In genomic region chr15:90367578-90367977, GRCh38 we compare ENCODE assay signal across 13 cellular contexts. TPM values are rescaled to one million over a fixed set of nuclear protein-coding genes. Genes with fewer than 3 reads are reported as not detected.
DNase-seq lines count a peak whose midpoint lies in the region; ATAC-seq and TF ChIP-seq lines count a peak whose summit lies in the region.
"Had no signal": no experiment of that assay in that cellular context is flagged by ENCODE, and none has a peak within 500 bp of the region (broad histone marks: within the 10 kb centered on the region; RNA-seq: fewer than 3 reads in every experiment).

No MANE protein-coding gene starts in this region.

- WGBS in mammary epithelial cell (ENCODE audit: low coverage, missing lambda C conversion rate) = 93% methylated on average over 3 of the region's 3 CpGs
- 2 to 3% methylated on average over 3 of the region's 3 CpGs for WGBS in aorta, 2 donors

- TF ChIP-seq CTCF in MCF 10A (IDR thresholded peaks at IDR 0.05; ENCODE audit: unreplicated experiment) (no peak), mammary epithelial cell (conservative IDR thresholded peaks at IDR 0.05 in 1 of 2, IDR thresholded peaks at IDR 0.05 in 1 of 2; ENCODE audit: extremely low read depth in 1 of 2, insufficient read depth in 1 of 2, low read depth in 1 of 2, low read length in 2 of 2) (no peak), fibroblast of mammary gland (conservative IDR thresholded peaks at IDR 0.05; ENCODE audit: control insufficient read depth, insufficient read depth, low read depth, low read length) (no peak), nephron (IDR thresholded peaks at IDR 0.05; ENCODE audit: unreplicated experiment in 3 of 3) (no peak), brain microvascular endothelial cell (IDR thresholded peaks at IDR 0.05; ENCODE audit: low read depth, low read length, missing control alignments) (no peak), mucosa of descending colon (IDR thresholded peaks at IDR 0.05) (no peak)

- BruUV-seq in MCF 10A (replicated peaks; lab: Mats Ljungman, UMichigan) (no TSS peak), mammary epithelial cell (replicated peaks; lab: Mats Ljungman, UMichigan) (no TSS peak)

- peak overlapping the region; percentile 28 for H3K27ac Mint-ChIP-seq in MCF 10A (ENCODE audit: low read depth, unreplicated experiment)
- H3K27ac Mint-ChIP-seq in nephron = peak overlapping the region in 2 of 3 experiments; percentile 2 to 31
- H3K27ac Mint-ChIP-seq: activated CD4-positive, alpha-beta memory T cell treated with anti-CD3 and anti-CD28 coated beads, Interleukin-2, amount 10 ng/mL, durations not matched to agents 7 days and 5 days; activated naive CD8-positive, alpha-beta T cell treated with anti-CD3 and anti-CD28 coated beads for 36 hours; progenitor cell of endocrine pancreas had no signal

- H3K79me2 ChIP-seq in mammary epithelial cell (ENCODE audit: insufficient read depth, low read length) = no peaks in the 10 kb centered on the region

- no peaks in the 10 kb centered on the region for H3K9me3 Mint-ChIP-seq in MCF 10A (ENCODE audit: unreplicated experiment)
- H3K9me3 Mint-ChIP-seq in nephron = no peaks in the 10 kb centered on the region
- H3K9me3 Mint-ChIP-seq: activated CD4-positive, alpha-beta memory T cell treated with anti-CD3 and anti-CD28 coated beads, Interleukin-2, amount 10 ng/mL, durations not matched to agents 7 days and 5 days; activated naive CD8-positive, alpha-beta T cell treated with anti-CD3 and anti-CD28 coated beads for 36 hours had no signal

- peaks cover 6% of the 10 kb centered on the region for H3K36me3 Mint-ChIP-seq in MCF 10A (ENCODE audit: insufficient read depth, unreplicated experiment)
- no peaks in the 10 kb centered on the region for H3K36me3 Mint-ChIP-seq in nephron (ENCODE audit: low read depth)
- H3K36me3 Mint-ChIP-seq: activated naive CD8-positive, alpha-beta T cell treated with anti-CD3 and anti-CD28 coated beads for 36 hours had no signal

- H3K27me3 Mint-ChIP-seq in MCF 10A (ENCODE audit: insufficient read depth, unreplicated experiment) (no peaks in the 10 kb centered on the region), nephron (ENCODE audit: low read depth) (no peaks in the 10 kb centered on the region)
- H3K27me3 Mint-ChIP-seq: activated CD4-positive, alpha-beta memory T cell treated with anti-CD3 and anti-CD28 coated beads, Interleukin-2, amount 10 ng/mL, durations not matched to agents 7 days and 5 days; activated naive CD8-positive, alpha-beta T cell treated with anti-CD3 and anti-CD28 coated beads for 36 hours; progenitor cell of endocrine pancreas had no signal

- no peak overlapping the region for H3K4me3 ChIP-seq in mammary epithelial cell (replicated peaks in 1 of 3; ENCODE audit: insufficient read depth in 1 of 3, low read depth in 2 of 3, low read length in 3 of 3)
- no peak overlapping the region for H3K4me3 ChIP-seq in fibroblast of mammary gland (ENCODE audit: control insufficient read depth, low read depth, low read length)
- no peak overlapping the region for H3K4me3 ChIP-seq in aorta (ENCODE audit: low read length in 2 of 2)
- H3K4me3 ChIP-seq in brain microvascular endothelial cell (ENCODE audit: low read depth, low read length) = no peak overlapping the region
- H3K4me3 ChIP-seq in mucosa of descending colon = no peak overlapping the region

- no peak overlapping the region for H3K9ac ChIP-seq in mammary epithelial cell (ENCODE audit: insufficient read depth, low read length)

- H3K27ac ChIP-seq in mammary epithelial cell (ENCODE audit: insufficient read depth, low read depth, low read length) = no peak overlapping the region
- H3K27ac ChIP-seq in aorta (ENCODE audit: low read depth in 1 of 2, low read length in 2 of 2) = peak overlapping the region; percentile 59 to 76
- no peak overlapping the region for H3K27ac ChIP-seq in brain microvascular endothelial cell

- peaks cover 30% of the 10 kb centered on the region for H3K4me1 Mint-ChIP-seq in MCF 10A (ENCODE audit: insufficient read depth, unreplicated experiment)
- H3K4me1 Mint-ChIP-seq in nephron = peaks cover 14% of the 10 kb centered on the region

- H3K9me3 ChIP-seq in mammary epithelial cell (replicated peaks; ENCODE audit: insufficient read depth, low read length) (no peaks in the 10 kb centered on the region), aorta (ENCODE audit: control insufficient read depth, low read length) (no peaks in the 10 kb centered on the region), mucosa of descending colon (no peaks in the 10 kb centered on the region)

- H2AFZ ChIP-seq in mammary epithelial cell (ENCODE audit: low read depth, low read length) = no peak overlapping the region

- H3K4me2 ChIP-seq in mammary epithelial cell (ENCODE audit: insufficient read depth, low read depth, low read length) = no peak overlapping the region

- in situ Hi-C loops in mammary epithelial cell (cut with MboI; ENCODE audit: low sequenced_read_pairs in 2 of 2) (no loop called here), brain microvascular endothelial cell (cut with HindIII; ENCODE audit: low pct_ligation_motif_present, low sequenced_read_pairs) (no loop called here)

- intact Hi-C loops in MCF 10A (cut with micrococcal nuclease) = no loop called here
- intact Hi-C loops in mammary epithelial cell (cut with micrococcal nuclease) = no loop called here
- intact Hi-C loops in aorta (cut with DNase I) = no loop called here
- intact Hi-C loops in mucosa of descending colon (cut with DNase I, micrococcal nuclease) = no loop called here

- H3K4me3 Mint-ChIP-seq in MCF 10A (ENCODE audit: unreplicated experiment) (no peak overlapping the region), nephron (no peak overlapping the region)
- H3K4me3 Mint-ChIP-seq: activated CD4-positive, alpha-beta memory T cell treated with anti-CD3 and anti-CD28 coated beads, Interleukin-2, amount 10 ng/mL, durations not matched to agents 7 days and 5 days; activated naive CD8-positive, alpha-beta T cell treated with anti-CD3 and anti-CD28 coated beads for 36 hours had no signal

- DNase-seq in MCF 10A (ENCODE audit: unreplicated experiment) (no peak), mammary epithelial cell (no peak), fibroblast of mammary gland (ENCODE audit: low read depth) (peak; percentile 32), aorta (no peak), brain microvascular endothelial cell (no peak), mucosa of descending colon (no peak)
- DNase-seq: activated CD4-positive, alpha-beta memory T cell treated with anti-CD3 and anti-CD28 coated beads, Interleukin-2, amount 10 ng/mL, durations not matched to agents 7 days and 5 days; activated naive CD8-positive, alpha-beta T cell treated with anti-CD3 and anti-CD28 coated beads for 36 hours; NCI-H1436 treated with DMSO at 0.1 percent for 48 hours; SW 1271 had no signal

- H3K36me3 ChIP-seq in mammary epithelial cell (ENCODE audit: insufficient read depth, low read length) = no peaks in the 10 kb centered on the region
- no peaks in the 10 kb centered on the region for H3K36me3 ChIP-seq in aorta (ENCODE audit: control insufficient read depth in 1 of 2, insufficient read depth in 2 of 2, low read length in 1 of 2)
- no peaks in the 10 kb centered on the region for H3K36me3 ChIP-seq in brain microvascular endothelial cell (replicated peaks)
- H3K36me3 ChIP-seq in mucosa of descending colon (ENCODE audit: low read depth) = no peaks in the 10 kb centered on the region

- POLR2A ChIA-PET in MCF 10A (lab: Yijun Ruan, JAX) = interaction anchor here (0.9 to 2.9 kb wide), 6 partner anchors 10 to 53 kb away, joined by 3 to 19 read pairs (median 6); partner anchors contain the start of gene IQGAP1

- H4K20me1 ChIP-seq in mammary epithelial cell (ENCODE audit: insufficient read depth, low read length) = no peaks in the 10 kb centered on the region

- no peaks in the 10 kb centered on the region for H3K27me3 ChIP-seq in mammary epithelial cell (ENCODE audit: insufficient read depth, low read length)
- no peaks in the 10 kb centered on the region for H3K27me3 ChIP-seq in aorta (ENCODE audit: control insufficient read depth in 1 of 2, insufficient read depth in 2 of 2, low read length in 1 of 2)
- H3K27me3 ChIP-seq in brain microvascular endothelial cell (replicated peaks) = no peaks in the 10 kb centered on the region

- CTCF ChIA-PET in MCF 10A (lab: Yijun Ruan, JAX) (interaction anchor here (0.7 to 2.2 kb wide), 4 partner anchors 15 to 115 kb away, joined by 3 to 9 read pairs (median 6); partner anchors contain the start of gene ZNF774), mammary epithelial cell (lab: Charles Lee; ENCODE audit: low non-redundant PET) (interaction anchor here (0.6 kb wide), 1 partner anchor 567 kb away, joined by 4 read pairs; no protein-coding TSS in a partner anchor)

- dilution Hi-C loops in mammary epithelial cell (cut with HindIII; ENCODE audit: low sequenced_read_pairs) = no loop called here

- H3K4me1 ChIP-seq in mammary epithelial cell (ENCODE audit: insufficient read depth, low read length) (peaks cover 25% of the 10 kb centered on the region), aorta (ENCODE audit: control insufficient read depth in 1 of 2, insufficient read depth in 2 of 2, low read length in 2 of 2) (peaks cover 3 to 5% of the 10 kb centered on the region in 2 donors), mucosa of descending colon (ENCODE audit: low read depth) (peaks cover 20% of the 10 kb centered on the region)

- ATAC-seq in aorta (ENCODE audit: low FRiP score) = peak; percentile 66
- ATAC-seq in mucosa of descending colon = no peak
- no peak for ATAC-seq in HG03460 (IDR thresholded peaks at IDR 0.05; ENCODE audit: unreplicated experiment)

RNA-seq across cellular contexts. Expression of gene ZNF774, which starts 15.5 kb away (rescaled TPM):
- total RNA-seq in MCF 10A (2022) (2.6 and 4.8 TPM in 2 replicates), mammary epithelial cell (1 to 10 TPM; 5.7 to 6.0 TPM), aorta (1 to 10 TPM; 6.1 to 7.4 TPM), mucosa of descending colon (10 to 100 TPM; 11.8 to 17.8 (median 15.4) TPM)
- polyA plus RNA-seq in mammary epithelial cell (2.2 TPM), aorta (1 to 10 TPM in 1 of 2 donors, under 1 TPM in 1; 0.50 to 2.6 TPM)
- 2.8 TPM for polyA minus RNA-seq in mammary epithelial cell

RNA-seq across cellular contexts. Expression of gene IQGAP1, which starts 20.5 kb away (rescaled TPM):
- 264 and 284 TPM in 2 replicates for total RNA-seq in MCF 10A (2022)
- 100 to 1,000 TPM; 247 to 272 TPM for total RNA-seq in mammary epithelial cell
- 131 TPM for polyA plus RNA-seq in mammary epithelial cell
- 618 TPM for polyA minus RNA-seq in mammary epithelial cell
- 100 to 1,000 TPM; 273 to 297 TPM for total RNA-seq in aorta
- 100 to 1,000 TPM in 1 of 2 donors, 10 to 100 TPM in 1; 61.1 to 134 TPM for polyA plus RNA-seq in aorta
- 100 to 1,000 TPM; 186 to 242 (median 206) TPM for total RNA-seq in mucosa of descending colon

Comparison
In these comparisons a context has a peak if more than half of its experiments do, and no peak if none do; other contexts are left out.
1. H3K27ac ChIP-seq: peak in aorta (2 of 2); none in mammary epithelial cell (single experiment) and brain microvascular endothelial cell (single experiment).